In the genomic region with DNA sequence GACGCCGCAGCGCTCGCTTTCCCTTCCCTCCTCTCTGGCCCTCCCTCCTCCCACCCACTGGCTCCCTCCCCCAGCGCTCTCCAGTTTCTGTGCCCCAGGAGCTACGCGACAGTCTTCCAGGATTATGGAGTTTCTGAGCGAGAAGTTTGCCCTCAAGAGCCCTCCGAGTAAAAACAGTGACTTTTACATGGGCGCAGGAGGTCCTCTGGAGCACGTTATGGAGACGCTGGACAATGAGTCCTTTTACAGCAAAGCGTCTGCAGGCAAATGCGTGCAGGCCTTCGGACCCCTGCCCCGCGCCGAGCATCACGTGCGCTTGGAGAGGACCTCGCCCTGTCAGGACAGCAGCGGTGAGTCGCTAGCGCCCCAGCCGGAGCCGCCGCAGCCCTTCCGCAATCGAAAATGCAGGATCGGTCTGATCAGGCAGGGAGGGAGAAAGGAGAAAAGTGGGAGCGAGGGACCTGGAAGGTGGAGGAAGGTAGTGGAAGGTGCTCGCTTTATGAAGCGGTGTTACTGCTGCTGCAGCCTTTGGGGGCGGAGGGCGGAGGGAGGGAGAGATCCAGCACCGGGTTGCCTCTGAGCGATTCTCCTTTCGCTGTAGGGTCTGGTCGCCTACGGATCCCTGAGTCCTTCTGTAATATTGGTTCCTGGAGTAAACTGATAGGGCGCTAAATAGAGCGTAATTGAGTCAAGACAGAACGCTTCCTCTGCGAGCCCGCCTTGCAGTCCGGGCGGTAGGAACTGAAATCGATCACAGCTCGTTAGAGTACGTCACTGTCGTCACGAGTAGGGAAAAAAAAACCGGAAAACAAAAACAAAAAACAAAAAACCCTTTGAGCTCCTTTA, we compare ENCODE assay signal across 1 cellular context.
A peak's percentile ranks its signal among the peaks of the same experiment; 100 is the strongest.
TF ChIP-seq lines count a peak whose summit lies in the region.

A gene (plus strand): TSS at position 83 of the 846 bp plus-strand sequence. CDS start 42 bp downstream, at position 125.

TF ChIP-seq in GM12878, 131 proteins besides CTCF, POLR2A, EP300 and RAD21:
- TF ChIP-seq HDGF (IDR thresholded peaks at IDR 0.05): no peak
- TF ChIP-seq, protein P1, sequence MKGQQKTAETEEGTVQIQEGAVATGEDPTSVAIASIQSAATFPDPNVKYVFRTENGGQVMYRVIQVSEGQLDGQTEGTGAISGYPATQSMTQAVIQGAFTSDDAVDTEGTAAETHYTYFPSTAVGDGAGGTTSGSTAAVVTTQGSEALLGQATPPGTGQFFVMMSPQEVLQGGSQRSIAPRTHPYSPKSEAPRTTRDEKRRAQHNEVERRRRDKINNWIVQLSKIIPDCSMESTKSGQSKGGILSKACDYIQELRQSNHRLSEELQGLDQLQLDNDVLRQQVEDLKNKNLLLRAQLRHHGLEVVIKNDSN (IDR thresholded peaks at IDR 0.05; ENCODE audit: borderline replicate concordance, extremely low read length, insufficient read depth, low read depth, low read length): peak; percentile 15
- peak; percentile 64 for TF ChIP-seq SUZ12 (IDR thresholded peaks at IDR 0.05; ENCODE audit: unreplicated experiment)
